In the genomic region with DNA sequence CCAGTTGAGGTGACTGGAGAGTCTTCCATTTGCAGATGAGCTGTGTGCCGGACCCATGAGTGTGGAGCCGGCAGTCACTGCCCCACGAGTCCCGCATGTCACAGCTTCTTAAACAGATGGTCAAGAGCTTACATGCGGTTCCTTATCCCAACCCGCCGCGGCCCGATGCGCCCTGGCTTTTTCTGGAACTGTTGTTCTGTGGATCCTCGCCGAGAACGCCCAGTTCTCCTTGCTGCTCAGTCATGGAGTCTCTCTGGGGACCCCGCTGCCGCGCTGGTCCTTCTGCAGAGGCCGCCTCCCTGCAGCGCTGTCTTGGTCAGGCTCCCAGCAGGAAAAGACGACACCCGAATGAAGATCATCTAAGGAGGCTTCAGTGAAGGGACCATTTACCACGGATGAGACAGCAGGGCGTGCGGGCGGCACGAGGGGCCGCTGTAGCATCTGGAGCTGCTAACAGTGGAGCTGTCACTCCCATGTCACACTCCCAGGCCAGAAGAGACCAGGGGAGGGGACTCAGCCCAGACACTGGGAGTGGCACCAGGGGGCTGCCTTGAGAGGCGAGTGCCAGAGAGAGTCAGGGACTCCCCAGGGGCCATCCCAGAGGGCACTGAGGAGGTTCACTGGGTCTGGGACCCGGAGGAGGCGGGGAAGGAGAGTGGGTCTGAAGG, we compare ENCODE assay signal across 25 cellular contexts. TPM values are rescaled to one million over a fixed set of nuclear protein-coding genes. Genes with fewer than 3 reads are reported as not detected.
DNase-seq lines count a peak whose midpoint lies in the region; ATAC-seq, FAIRE-seq and TF ChIP-seq lines count a peak whose summit lies in the region.
"Had no signal": no experiment of that assay in that cellular context is flagged by ENCODE, and none has a peak within 500 bp of the region (broad histone marks: within the 10 kb centered on the region; RNA-seq: fewer than 3 reads in every experiment).

No MANE protein-coding gene starts in this region.

- TF ChIP-seq EP300 in sigmoid colon (IDR thresholded peaks at IDR 0.05) = no peak

- no peak for ATAC-seq in GM21447 (IDR thresholded peaks at IDR 0.05; ENCODE audit: unreplicated experiment)
- ATAC-seq: activated CD4-positive, alpha-beta T cell treated with anti-CD3 and anti-CD28 coated beads for 36 hours had no signal

- TF ChIP-seq POLR2A in GM12891 (IDR thresholded peaks at IDR 0.05; ENCODE audit: low read depth, low read length) = no peak
- no peak for TF ChIP-seq POLR2A in sigmoid colon (IDR thresholded peaks at IDR 0.05)

- peak; percentile 1 for DNase-seq in GM12891 (ENCODE audit: insufficient read length, low spot score)
- peak; percentile 89 for DNase-seq in WERI-Rb-1
- peak; percentile 71 for DNase-seq in kidney
- peak; percentile 63 for DNase-seq in sigmoid colon
- no peak for DNase-seq in stimulated activated CD4-positive, alpha-beta T cell treated with anti-CD3 and anti-CD28 coated beads, Interleukin-1b, Interleukin-23, amount 100 ng/mL, for 48 hours
- no peak for DNase-seq in NCI-H1436 (lab: John Stamatoyannopoulos, UW)
- DNase-seq: ACHN; activated CD4-positive, alpha-beta T cell treated with anti-CD3 and anti-CD28 coated beads for 36 hours; activated T-cell treated with anti-CD3 and anti-CD28 coated beads, Interleukin-2, amount 50 U/mL, for 1 hour; brain microvascular endothelial cell; DMS53; effector CD4-positive, alpha-beta T cell; glutamatergic neuron; NCI-H1105; NCI-H2029; NCI-H748 treated with DMSO at 0.1 percent for 48 hours; RPMI8226; stimulated activated CD8-positive, alpha-beta memory T cell treated with anti-CD3 and anti-CD28 coated beads, Interleukin-4, amount 100 ng/mL, for 48 hours had no signal

- H3K4me1 ChIP-seq in kidney (ENCODE audit: control insufficient read depth in 1 of 2, insufficient read depth in 1 of 2, low read depth in 1 of 2, low read length in 2 of 2) (peaks cover 0 to 2% of the 10 kb centered on the region in 2 donors), sigmoid colon (peaks cover 0 to 19% (median 8%) of the 10 kb centered on the region in 4 donors)

- intact Hi-C loops in kidney (cut with DNase I) (no loop called here), sigmoid colon (cut with DNase I) (no loop called here)

- H3K27ac ChIP-seq in WERI-Rb-1 (peak overlapping the region; percentile 71), kidney (ENCODE audit: low read depth in 2 of 2, low read length in 2 of 2) (no peak overlapping the region), sigmoid colon (no peak overlapping the region)
- H3K27ac ChIP-seq: brain microvascular endothelial cell, stomach, tibial artery had no signal

- no peaks in the 10 kb centered on the region for H3K9me3 ChIP-seq in WERI-Rb-1 (ENCODE audit: severe bottlenecking)
- no peaks in the 10 kb centered on the region for H3K9me3 ChIP-seq in kidney (ENCODE audit: control insufficient read depth in 1 of 2, low read length in 2 of 2)
- H3K9me3 ChIP-seq in sigmoid colon = no peaks in the 10 kb centered on the region
- H3K9me3 ChIP-seq: HAP-1, stomach, tibial artery had no signal

- no peak for FAIRE-seq in GM12891 (lab: Jason Lieb, UNC)
- no peak for FAIRE-seq in kidney (lab: Jason Lieb, UNC)
- FAIRE-seq: G401.6, GM19239 had no signal

- H3K36me3 ChIP-seq in WERI-Rb-1 = peaks cover 49% of the 10 kb centered on the region
- peaks cover 3 to 5% of the 10 kb centered on the region in 2 donors for H3K36me3 ChIP-seq in kidney (ENCODE audit: control insufficient read depth in 1 of 2, insufficient read depth in 2 of 2, low read length in 2 of 2)
- H3K36me3 ChIP-seq in sigmoid colon = peaks cover 0 to 48% (median 14%) of the 10 kb centered on the region in 4 donors

- H3K9ac ChIP-seq in kidney (ENCODE audit: low read length in 2 of 2) = no peak overlapping the region

- H3K27me3 ChIP-seq in WERI-Rb-1 (ENCODE audit: insufficient read depth, low read depth, severe bottlenecking) = no peaks in the 10 kb centered on the region
- no peaks in the 10 kb centered on the region for H3K27me3 ChIP-seq in sigmoid colon
- H3K27me3 ChIP-seq: brain microvascular endothelial cell, stomach, tibial artery had no signal

- 94 to 96% methylated on average over 29 of the region's 29 CpGs for WGBS in sigmoid colon, 2 donors

- TF ChIP-seq CTCF in WERI-Rb-1 (IDR thresholded peaks at IDR 0.05; ENCODE audit: low read depth, low read length) (peak; percentile 25; the same call in 1 of the 2 replicates), kidney (IDR thresholded peaks at IDR 0.05; ENCODE audit: borderline replicate concordance, extremely low read depth, insufficient read depth) (no peak), sigmoid colon (IDR thresholded peaks at IDR 0.05) (no peak)

- H3K4me3 ChIP-seq in WERI-Rb-1 (ENCODE audit: low read depth, low read length) = no peak overlapping the region
- no peak overlapping the region for H3K4me3 ChIP-seq in kidney (ENCODE audit: low read length in 2 of 2)
- no peak overlapping the region for H3K4me3 ChIP-seq in sigmoid colon
- H3K4me3 ChIP-seq: HAP-1, stomach, tibial artery had no signal

TF ChIP-seq in GM12891, 5 proteins besides CTCF, POLR2A, EP300 and RAD21:
- TF ChIP-seq SPI1 (IDR thresholded peaks at IDR 0.05; ENCODE audit: low read depth, low read length) (no peak), PAX5 (IDR thresholded peaks at IDR 0.05; ENCODE audit: insufficient read depth, low read length, severe bottlenecking) (no peak), TAF1 (IDR thresholded peaks at IDR 0.05; ENCODE audit: low read depth, low read length) (no peak), POU2F2 (IDR thresholded peaks at IDR 0.05; ENCODE audit: low read depth, low read length) (no peak), POLR2AphosphoS5 (IDR thresholded peaks at IDR 0.05; ENCODE audit: low read depth, low read length) (no peak)

RNA-seq across cellular contexts. Expression of gene LGALS3BP, which starts 10.8 kb away (rescaled TPM):
- 7.1 TPM for polyA plus RNA-seq in GM12891 (2012; ENCODE audit: low read depth, missing spikeins)
- total RNA-seq in kidney (240 TPM), sigmoid colon (100 to 1,000 TPM; 134 to 277 (median 186) TPM)
- polyA plus RNA-seq in kidney (ENCODE audit: insufficient read depth, low read depth, low replicate concordance) (310 TPM), sigmoid colon (100 to 1,000 TPM in 2 of 3 donors, 10 to 100 TPM in 1; 92.5 to 415 (median 138) TPM)

RNA-seq across cellular contexts. Expression of gene CANT1, which starts 19.1 kb away (rescaled TPM):
- 24.6 TPM for polyA plus RNA-seq in GM12891 (2012; ENCODE audit: low read depth, missing spikeins)
- total RNA-seq in kidney (56.6 TPM), sigmoid colon (10 to 100 TPM; 11.1 to 19.1 (median 13.4) TPM)
- polyA plus RNA-seq in kidney (ENCODE audit: insufficient read depth, low read depth, low replicate concordance) (23.0 TPM), sigmoid colon (100 to 1,000 TPM in 1 of 3 donors, 10 to 100 TPM in 2; 51.1 to 132 (median 60.3) TPM)

RNA-seq across cellular contexts. Expression of gene C1QTNF1, which starts 33.5 kb away (rescaled TPM):
- polyA plus RNA-seq in GM12891 (2012; ENCODE audit: low read depth, missing spikeins) = 0.05 TPM
- total RNA-seq in kidney (65.2 TPM), sigmoid colon (10 to 100 TPM; 14.8 to 31.4 (median 26.2) TPM)
- polyA plus RNA-seq in kidney (ENCODE audit: insufficient read depth, low read depth, low replicate concordance) (18.0 TPM), sigmoid colon (10 to 100 TPM in 1 of 3 donors, 1 to 10 TPM in 2; 1.4 to 34.6 (median 4.8) TPM)
- total RNA-seq: T-helper 2 cell treated with Interferon-gamma antibody and Interleukin-4, amounts not matched to agents 100 ng/mL and 5 ng/mL, for 36 hours had no signal

Comparison
In these comparisons a context has a peak if more than half of its experiments do, and no peak if none do; other contexts are left out.
1. DNase-seq: peak in GM12891 (single experiment), WERI-Rb-1 (single experiment), kidney (single experiment) and sigmoid colon (single experiment); none in stimulated activated CD4-positive, alpha-beta T cell treated with anti-CD3 and anti-CD28 coated beads, Interleukin-1b, Interleukin-23, amount 100 ng/mL, for 48 hours (single experiment) and NCI-H1436 (single experiment).